12 cellular contexts compared by ENCODE assay signal in genomic region chr9:126235350-126235740, GRCh38.
A peak's percentile ranks its signal among the peaks of the same experiment; 100 is the strongest.
DNase-seq lines count a peak whose midpoint lies in the region; ATAC-seq and TF ChIP-seq lines count a peak whose summit lies in the region.
"Had no signal": no experiment of that assay in that cellular context is flagged by ENCODE, and none has a peak within 500 bp of the region (broad histone marks: within the 10 kb centered on the region; RNA-seq: fewer than 3 reads in every experiment).

No MANE protein-coding gene starts in this region.

- H3K4me2 ChIP-seq in SK-N-SH, result no peak overlapping the region

- no peaks in the 10 kb centered on the region for H3K9me3 ChIP-seq in SK-N-SH

- DNase-seq in SK-N-SH, result peak; percentile 39
- peak; percentile 23 for DNase-seq in cerebellar cortex (ENCODE audit: low spot score)
- DNase-seq in left kidney (ENCODE audit: low read depth, low spot score), result peak; percentile 63
- peak; percentile 66 for DNase-seq in posterior vena cava (ENCODE audit: low spot score)
- no peak for DNase-seq in T-helper 2 cell treated with Interferon-gamma antibody and Interleukin-4, amounts not matched to agents 5 μg/mL and 100 μg/mL, for 36 hours (ENCODE audit: low spot score)
- no peak for DNase-seq in NCI-H69 (lab: John Stamatoyannopoulos, UW)
- DNase-seq: CD4-positive, CD25-positive, alpha-beta regulatory T cell; DMS53; GM23248 had no signal

- no peaks in the 10 kb centered on the region for H3K27me3 ChIP-seq in SK-N-SH (ENCODE audit: insufficient read depth)

- H3K4me1 Mint-ChIP-seq in T-helper 2 cell treated with Interferon-gamma antibody and Interleukin-4, amounts not matched to agents 5 μg/mL and 100 μg/mL, for 36 hours (ENCODE audit: low read depth), result no peaks in the 10 kb centered on the region
- H3K4me1 Mint-ChIP-seq: CD4-positive, CD25-positive, alpha-beta regulatory T cell had no signal

- no peak overlapping the region for H3K27ac ChIP-seq in SK-N-SH (ENCODE audit: low read depth in 2 of 2, low read length in 1 of 2)
- H3K27ac ChIP-seq: 22Rv1, GM23248 had no signal

- no peaks in the 10 kb centered on the region for H3F3A ChIP-seq in SK-N-SH (replicated peaks; ENCODE audit: insufficient read depth)

- H3K4me1 ChIP-seq in SK-N-SH (ENCODE audit: control insufficient read depth in 1 of 2, insufficient read depth in 2 of 2, low read depth in 1 of 2, low read length in 1 of 2), result peaks cover 0 to 3% of the 10 kb centered on the region in 2 experiments; a peak in 1 of 4 replicates

- H3K79me2 ChIP-seq in SK-N-SH (ENCODE audit: insufficient read depth), result no peaks in the 10 kb centered on the region

- H3K9ac ChIP-seq in SK-N-SH, result no peak overlapping the region
- H3K9ac ChIP-seq: GM23248 had no signal

- intact Hi-C loops in posterior vena cava (cut with DNase I), result no loop called here

- POLR2A ChIA-PET in SK-N-SH (lab: Yijun Ruan, JAX), result no interaction called here

- H3K27me3 Mint-ChIP-seq in T-helper 2 cell treated with Interferon-gamma antibody and Interleukin-4, amounts not matched to agents 5 μg/mL and 100 μg/mL, for 36 hours (ENCODE audit: low read depth), result peaks cover 3% of the 10 kb centered on the region
- H3K27me3 Mint-ChIP-seq: CD4-positive, CD25-positive, alpha-beta regulatory T cell had no signal

- H3K27ac Mint-ChIP-seq in T-helper 2 cell treated with Interferon-gamma antibody and Interleukin-4, amounts not matched to agents 5 μg/mL and 100 μg/mL, for 36 hours, result no peak overlapping the region
- H3K27ac Mint-ChIP-seq: CD4-positive, CD25-positive, alpha-beta regulatory T cell had no signal

- ATAC-seq in SK-N-SH treated with all-trans-retinoic acid at 6 μM for 48 hours (no peak), HG03108 (IDR thresholded peaks at IDR 0.05; ENCODE audit: unreplicated experiment) (no peak)

- no peak overlapping the region for H3K4me3 Mint-ChIP-seq in T-helper 2 cell treated with Interferon-gamma antibody and Interleukin-4, amounts not matched to agents 5 μg/mL and 100 μg/mL, for 36 hours
- H3K4me3 Mint-ChIP-seq: CD4-positive, CD25-positive, alpha-beta regulatory T cell had no signal

- no peaks in the 10 kb centered on the region for H3K36me3 Mint-ChIP-seq in T-helper 2 cell treated with Interferon-gamma antibody and Interleukin-4, amounts not matched to agents 5 μg/mL and 100 μg/mL, for 36 hours (ENCODE audit: low read depth)
- H3K36me3 Mint-ChIP-seq: CD4-positive, CD25-positive, alpha-beta regulatory T cell had no signal

- CTCF ChIA-PET in SK-N-SH (lab: Yijun Ruan, JAX), result interaction anchor here (1.1 to 1.9 kb wide), 2 partner anchors 16 to 256 kb away, joined by 4 to 6 read pairs; no protein-coding TSS in a partner anchor

- no peaks in the 10 kb centered on the region for H3K9me2 ChIP-seq in SK-N-SH

- no peaks in the 10 kb centered on the region for H3K36me3 ChIP-seq in SK-N-SH (replicated peaks in 1 of 2; ENCODE audit: control insufficient read depth in 1 of 2, insufficient read depth in 2 of 2, low read length in 1 of 2)

- TF ChIP-seq EP300 in SK-N-SH (IDR thresholded peaks at IDR 0.05; ENCODE audit: borderline replicate concordance in 1 of 2, low read depth in 1 of 2, low read length in 1 of 2), result no peak

- H2AFZ ChIP-seq in SK-N-SH (ENCODE audit: low read depth), result no peak overlapping the region
- H2AFZ ChIP-seq: GM23248 had no signal

- no peak for TF ChIP-seq CTCF in SK-N-SH (IDR thresholded peaks at IDR 0.05)

- no peak overlapping the region for H3K4me3 ChIP-seq in SK-N-SH (ENCODE audit: low read depth in 2 of 2, low read length in 1 of 2)
- H3K4me3 ChIP-seq: GM23248 had no signal

- H4K20me1 ChIP-seq in SK-N-SH (ENCODE audit: insufficient read depth), result no peaks in the 10 kb centered on the region

- TF ChIP-seq RAD21 in SK-N-SH (IDR thresholded peaks at IDR 0.05; ENCODE audit: low read length), result no peak

- 85% methylated on average over 11 of the region's 17 CpGs for WGBS in SK-N-SH (ENCODE audit: low lambda C conversion rate)

- no peaks in the 10 kb centered on the region for H3K9me3 Mint-ChIP-seq in T-helper 2 cell treated with Interferon-gamma antibody and Interleukin-4, amounts not matched to agents 5 μg/mL and 100 μg/mL, for 36 hours

TF ChIP-seq in SK-N-SH, 30 proteins besides CTCF, POLR2A, EP300 and RAD21:
- TF ChIP-seq FOXJ3 (CRISPR knock-in tag; IDR thresholded peaks at IDR 0.05), result no peak

TF ChIP-seq in SK-N-SH treated with all-trans-retinoic acid at 6 μM for 48 hours, 23 proteins besides CTCF, POLR2A, EP300 and RAD21:
- TF ChIP-seq PATZ1 (CRISPR knock-in tag; IDR thresholded peaks at IDR 0.05; ENCODE audit: borderline replicate concordance), result no peak
- TF ChIP-seq OSR1 (CRISPR knock-in tag; IDR thresholded peaks at IDR 0.05), result no peak
- no peak for TF ChIP-seq CREB5 (CRISPR knock-in tag; IDR thresholded peaks at IDR 0.05; ENCODE audit: low read depth)
- no peak for TF ChIP-seq TCF4 (CRISPR knock-in tag; IDR thresholded peaks at IDR 0.05; ENCODE audit: borderline replicate concordance)
- no peak for TF ChIP-seq RARB (CRISPR knock-in tag; IDR thresholded peaks at IDR 0.05)
- no peak for TF ChIP-seq ZC3H10 (CRISPR knock-in tag; IDR thresholded peaks at IDR 0.05)
- TF ChIP-seq CSRNP3 (CRISPR knock-in tag; IDR thresholded peaks at IDR 0.05), result no peak
- no peak for TF ChIP-seq CSDC2 (CRISPR knock-in tag; IDR thresholded peaks at IDR 0.05)
- TF ChIP-seq BACH2 (CRISPR knock-in tag; IDR thresholded peaks at IDR 0.05; ENCODE audit: borderline replicate concordance), result no peak
- no peak for TF ChIP-seq GLIS3 (CRISPR knock-in tag; IDR thresholded peaks at IDR 0.05)
- TF ChIP-seq ZFP30 (CRISPR knock-in tag; IDR thresholded peaks at IDR 0.05), result no peak
- no peak for TF ChIP-seq ISL1 (CRISPR knock-in tag; IDR thresholded peaks at IDR 0.05)
- TF ChIP-seq ZNF8 (CRISPR knock-in tag; IDR thresholded peaks at IDR 0.05), result no peak
- TF ChIP-seq ZNF70 (CRISPR knock-in tag; IDR thresholded peaks at IDR 0.05), result no peak
TF ChIP-seq in SK-N-SH treated with all-trans-retinoic acid at 6 μM for 48 hours: peak in this region for 0.

Comparison
In these comparisons a context has a peak if more than half of its experiments do, and no peak if none do; other contexts are left out.
1. DNase-seq: peak in SK-N-SH (single experiment), cerebellar cortex (single experiment), left kidney (single experiment) and posterior vena cava (single experiment); none in T-helper 2 cell treated with Interferon-gamma antibody and Interleukin-4, amounts not matched to agents 5 μg/mL and 100 μg/mL, for 36 hours (single experiment) and NCI-H69 (single experiment).